Comparison of ENCODE assay signal across 16 cellular contexts in the genomic region with DNA sequence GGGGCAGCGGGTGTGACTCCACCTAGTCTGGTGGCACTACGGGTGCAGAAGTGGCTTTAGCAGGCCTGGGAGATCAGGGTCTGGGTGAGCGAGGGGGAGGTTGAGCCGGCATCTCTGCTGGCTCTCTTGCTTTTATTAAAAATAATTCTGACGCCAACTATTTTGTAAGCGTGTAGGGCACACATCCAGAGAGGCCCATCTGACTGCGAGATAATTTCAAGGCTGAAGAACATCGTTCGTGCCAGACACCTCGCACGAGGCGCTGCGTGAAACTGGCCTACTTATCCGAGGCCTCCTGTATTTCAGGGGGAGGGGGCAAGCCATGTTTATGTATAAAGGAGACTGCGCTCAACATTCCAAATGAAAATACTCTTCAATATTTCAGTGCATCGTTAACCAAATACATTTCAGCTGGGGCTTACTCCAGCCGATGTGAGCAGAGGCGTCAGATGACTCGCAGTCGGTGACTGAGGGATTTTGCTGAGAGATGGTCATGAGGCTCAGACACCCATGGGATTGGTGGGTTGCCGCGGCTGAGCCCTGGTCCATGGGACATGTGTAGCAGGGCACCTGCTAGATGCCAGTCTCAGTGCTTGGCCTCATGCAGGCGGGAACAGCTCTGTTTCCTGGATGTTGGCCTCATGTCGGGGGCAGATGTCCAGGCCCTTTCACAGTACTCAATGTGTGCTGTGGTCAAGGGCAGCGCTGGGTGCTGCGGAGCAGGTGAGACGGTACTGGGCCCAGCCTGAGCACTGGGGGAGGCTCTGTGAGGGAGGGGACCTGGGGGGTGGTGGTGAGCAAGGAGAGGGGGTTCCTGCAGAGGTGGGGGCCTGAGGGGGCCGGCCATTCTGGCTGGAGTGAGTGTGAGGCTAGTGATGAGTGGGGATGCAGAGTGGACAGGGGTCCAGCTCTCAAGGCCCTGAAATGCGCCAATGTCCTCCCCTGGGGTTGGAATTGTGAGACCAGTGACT.
DNase-seq lines count a peak whose midpoint lies in the region; ATAC-seq and TF ChIP-seq lines count a peak whose summit lies in the region.
"Had no signal": no experiment of that assay in that cellular context is flagged by ENCODE, and none has a peak within 500 bp of the region (broad histone marks: within the 10 kb centered on the region; RNA-seq: fewer than 3 reads in every experiment).

No MANE protein-coding gene starts in this region.

- H3F3A ChIP-seq in GM23248 (ENCODE audit: insufficient read depth) = no peaks in the 10 kb centered on the region

- no peak overlapping the region for H4K8ac ChIP-seq in mesendoderm (ENCODE audit: low read depth, low read length)

- H3K4me2 ChIP-seq in GM23248 (ENCODE audit: unreplicated experiment) (peak overlapping the region; percentile 22), mesendoderm (ENCODE audit: low read length) (no peak overlapping the region)
- H3K4me2 ChIP-seq: smooth muscle cell had no signal

- H3K18ac ChIP-seq in mesendoderm (ENCODE audit: low read length) = no peak overlapping the region

- TF ChIP-seq POLR2A in suprapubic skin (IDR thresholded peaks at IDR 0.05) = no peak

- no peak overlapping the region for H3K56ac ChIP-seq in mesendoderm (ENCODE audit: low read length)

- no peak overlapping the region for H2AFZ ChIP-seq in GM23248

- H3K9ac ChIP-seq in GM23248 (no peak overlapping the region), mesendoderm (ENCODE audit: low read length) (no peak overlapping the region)

- no peak for TF ChIP-seq EP300 in suprapubic skin (IDR thresholded peaks at IDR 0.05)

- H2BK120ac ChIP-seq in mesendoderm (ENCODE audit: low read depth, low read length) = no peak overlapping the region

- no peaks in the 10 kb centered on the region for H3K79me1 ChIP-seq in mesendoderm (ENCODE audit: low read length)

- DNase-seq in GM23248 (peak; percentile 81), fibroblast of pulmonary artery (ENCODE audit: low read depth) (peak; percentile 73), mesendoderm (no peak), suprapubic skin (ENCODE audit: low spot score in 2 of 2) (peak in 1 of 2 donors; percentile 75), NCI-H2196 treated with DMSO at 0.1 percent for 48 hours (lab: John Stamatoyannopoulos, UW; ENCODE audit: unreplicated experiment) (no peak)
- DNase-seq in central memory CD4-positive, alpha-beta T cell = no peak
- DNase-seq: activated CD8-positive, alpha-beta memory T cell treated with anti-CD3 and anti-CD28 coated beads, Interleukin-2, amount 10 ng/mL, durations not matched to agents 7 days and 5 days; activated effector memory CD4-positive, alpha-beta T cell treated with Interleukin-2 at 50 U/mL for 16 hours; Caco-2; nucleus accumbens had no signal

- in situ Hi-C loops in GM23248 (cut with MboI) = no loop called here

- H3K9me2 ChIP-seq in GM23248 (ENCODE audit: insufficient read depth) = no peaks in the 10 kb centered on the region

- H3K9me3 ChIP-seq in GM23248 (ENCODE audit: low read depth) (no peaks in the 10 kb centered on the region), suprapubic skin (no peaks in the 10 kb centered on the region)

- no peaks in the 10 kb centered on the region for H3K79me2 ChIP-seq in GM23248 (ENCODE audit: insufficient read depth)
- H3K79me2 ChIP-seq in mesendoderm (ENCODE audit: control insufficient read depth, insufficient read depth, low read length) = no peaks in the 10 kb centered on the region

- no peak overlapping the region for H3K23ac ChIP-seq in mesendoderm (ENCODE audit: low read length)

- H2AK5ac ChIP-seq in mesendoderm (ENCODE audit: low read length) = peak overlapping the region; percentile 19

- no peak overlapping the region for H4K5ac ChIP-seq in mesendoderm (ENCODE audit: low read length)

- H3K4me1 ChIP-seq in GM23248 (ENCODE audit: insufficient read depth) (no peaks in the 10 kb centered on the region), mesendoderm (ENCODE audit: control insufficient read depth, low read depth, low read length) (peaks cover 12% of the 10 kb centered on the region), suprapubic skin (peaks cover 7% of the 10 kb centered on the region)
- H3K4me1 ChIP-seq: Caco-2 had no signal

- H3K4me3 ChIP-seq in GM23248 (no peak overlapping the region), fibroblast of pulmonary artery (replicated peaks; ENCODE audit: low read depth, low read length) (no peak overlapping the region), mesendoderm (ENCODE audit: low read length) (no peak overlapping the region), suprapubic skin (no peak overlapping the region)
- H3K4me3 ChIP-seq: dorsolateral prefrontal cortex, smooth muscle cell had no signal

- H3K27me3 ChIP-seq in GM23248 (replicated peaks; ENCODE audit: insufficient read depth) (no peaks in the 10 kb centered on the region), mesendoderm (ENCODE audit: insufficient read depth, low read length, poor library complexity) (no peaks in the 10 kb centered on the region), suprapubic skin (no peaks in the 10 kb centered on the region)
- H3K27me3 ChIP-seq: dorsolateral prefrontal cortex had no signal

- WGBS in GM23248 (ENCODE audit: low coverage in 1 of 2, low lambda C conversion rate in 2 of 2, missing lambda C conversion rate in 2 of 2), 2 experiments = 45 to 46% methylated on average over 27 to 29 of the region's 29 CpGs
- no CpG with 5 or more reads among the region's 29 CpGs for WGBS in mesendoderm (ENCODE audit: extremely low coverage, insufficient coverage, low lambda C conversion rate)
- 71% methylated on average over 27 of the region's 29 CpGs for WGBS in suprapubic skin

- no peak overlapping the region for H2BK15ac ChIP-seq in mesendoderm (replicated peaks; ENCODE audit: low read depth)

- H3K36me3 ChIP-seq in GM23248 (ENCODE audit: low read depth) = no peaks in the 10 kb centered on the region
- no peaks in the 10 kb centered on the region for H3K36me3 ChIP-seq in mesendoderm (ENCODE audit: control insufficient read depth, insufficient read depth, low read length)
- no peaks in the 10 kb centered on the region for H3K36me3 ChIP-seq in suprapubic skin

- H2BK5ac ChIP-seq in mesendoderm (ENCODE audit: low read length) = no peak overlapping the region

- no peak for TF ChIP-seq CTCF in fibroblast of pulmonary artery (IDR thresholded peaks at IDR 0.05; ENCODE audit: low read length, missing control alignments)
- TF ChIP-seq CTCF in suprapubic skin (IDR thresholded peaks at IDR 0.05) = no peak

- no peaks in the 10 kb centered on the region for H4K20me1 ChIP-seq in GM23248 (ENCODE audit: insufficient read depth)

- peak overlapping the region; percentile 4; the same call in 1 of the 2 replicates for H3K27ac ChIP-seq in GM23248
- H3K27ac ChIP-seq in mesendoderm (ENCODE audit: low read depth, low read length) = no peak overlapping the region
- peak overlapping the region; percentile 12 for H3K27ac ChIP-seq in suprapubic skin

- no peak overlapping the region for H3K4ac ChIP-seq in mesendoderm (ENCODE audit: low read depth, low read length)

- ATAC-seq in HG03280 (IDR thresholded peaks at IDR 0.05; ENCODE audit: unreplicated experiment) (no peak), HG03354 (IDR thresholded peaks at IDR 0.05; ENCODE audit: poor library complexity, severe bottlenecking, unreplicated experiment) (no peak)
- ATAC-seq: activated CD8-positive, alpha-beta memory T cell treated with anti-CD3 and anti-CD28 coated beads, Interleukin-2, amount 10 ng/mL, durations not matched to agents 7 days and 5 days; stimulated activated memory B cell treated with anti-CD40 and anti-IgM and Interleukin-4, amounts not matched to agents 10 μg/mL and 1 μg/mL and 100 μg/mL, for 72 hours; WTC11 had no signal

Comparison
In these comparisons a context has a peak if more than half of its experiments do, and no peak if none do; other contexts are left out.
1. DNase-seq: peak in GM23248 (single experiment) and fibroblast of pulmonary artery (single experiment); none in mesendoderm (single experiment), NCI-H2196 treated with DMSO at 0.1 percent for 48 hours (single experiment) and central memory CD4-positive, alpha-beta T cell (single experiment).